Comparison of ENCODE assay signal across 33 cellular contexts in genomic region chr21:36800734-36801133, GRCh38.
"Had no signal": no experiment of that assay in that cellular context is flagged by ENCODE, and none has a peak within 500 bp of the region (broad histone marks: within the 10 kb centered on the region; RNA-seq: fewer than 3 reads in every experiment).

No MANE protein-coding gene starts in this region.

- H3K27me3 ChIP-seq: adrenal gland, ascending aorta, body of pancreas, brain microvascular endothelial cell, breast epithelium, cardiac muscle cell had no signal

- H3K27ac ChIP-seq: adrenal gland, ascending aorta, body of pancreas, brain microvascular endothelial cell, breast epithelium, cardiac muscle cell had no signal

- DNase-seq: activated effector memory CD4-positive, alpha-beta T cell treated with anti-CD3 and anti-CD28 coated beads, Interleukin-2, amount 50 U/mL, for 16 hours; activated effector memory CD4-positive, alpha-beta T cell treated with Interleukin-2 at 50 U/mL for 16 hours; activated gamma-delta T cell; activated gamma-delta T cell treated with Interleukin-2 at 50 U/mL for 16 hours; activated naive CD4-positive, alpha-beta T cell; activated naive CD4-positive, alpha-beta T cell treated with anti-CD3 and anti-CD28 coated beads for 36 hours; activated naive CD4-positive, alpha-beta T cell treated with anti-CD3 and anti-CD28 coated beads, Interleukin-2, amount 10 ng/mL, durations not matched to agents 7 days and 5 days; activated naive CD4-positive, alpha-beta T cell treated with anti-CD3 and anti-CD28 coated beads, Interleukin-2, amount 50 U/mL, for 16 hours; activated naive CD4-positive, alpha-beta T cell treated with Interleukin-2 at 50 U/mL for 16 hours; activated naive CD8-positive, alpha-beta T cell treated with anti-CD3 and anti-CD28 coated beads for 36 hours; activated naive CD8-positive, alpha-beta T cell treated with anti-CD3 and anti-CD28 coated beads, Interleukin-2, amount 10 ng/mL, durations not matched to agents 7 days and 5 days; activated naive CD8-positive, alpha-beta T cell treated with anti-CD3 and anti-CD28 coated beads, Interleukin-2, amount 50 U/mL, for 24 hours; activated T-cell treated with anti-CD3 and anti-CD28 coated beads for 4 hours; activated T-cell treated with anti-CD3 and anti-CD28 coated beads, Interleukin-2, amount 50 U/mL, for 1 hour; activated T-cell treated with anti-CD3 and anti-CD28 coated beads, Interleukin-2, amount 50 U/mL, for 24 hours; activated T-cell treated with anti-CD3 and anti-CD28 coated beads, Interleukin-2, amount 50 U/mL, for 4 hours; activated T-cell treated with anti-CD3 and anti-CD28 coated beads, Interleukin-2, amount 50 U/mL, for 48 hours; activated T-cell treated with anti-CD3 and anti-CD28 coated beads, Interleukin-2, amount 50 U/mL, for 72 hours; adrenal gland; amniotic stem cell; anterior cingulate cortex; aorta; body of pancreas; brain microvascular endothelial cell; caudate nucleus; central memory CD4-positive, alpha-beta T cell; cerebellar nuclear complex had no signal

- H3K9me3 ChIP-seq: adrenal gland, body of pancreas had no signal

- H3K36me3 ChIP-seq: adrenal gland, ascending aorta, brain microvascular endothelial cell, breast epithelium, cardiac muscle cell had no signal

- FAIRE-seq: astrocyte had no signal

- H3K4me3 ChIP-seq: adrenal gland, ascending aorta, body of pancreas, breast epithelium, cardiac muscle cell had no signal

- ATAC-seq: activated naive CD4-positive, alpha-beta T cell treated with anti-CD3 and anti-CD28 coated beads, Interleukin-2, amount 50 U/mL, for 72 hours; activated naive CD8-positive, alpha-beta T cell treated with anti-CD3 and anti-CD28 coated beads, Interleukin-2, amount 50 U/mL, for 24 hours; activated T-cell treated with anti-CD3 and anti-CD28 coated beads, Interleukin-2, amount 50 U/mL, for 4 hours; activated T-cell treated with anti-CD3 and anti-CD28 coated beads, Interleukin-2, amount 50 U/mL, for 72 hours; activated T-helper 17 cell treated with anti-CD3 and anti-CD28 coated beads, Interleukin-2, amount 50 U/mL, for 72 hours; body of pancreas had no signal

- H3K4me1 ChIP-seq: adrenal gland, ascending aorta, body of pancreas, breast epithelium had no signal
